In the genomic region with DNA sequence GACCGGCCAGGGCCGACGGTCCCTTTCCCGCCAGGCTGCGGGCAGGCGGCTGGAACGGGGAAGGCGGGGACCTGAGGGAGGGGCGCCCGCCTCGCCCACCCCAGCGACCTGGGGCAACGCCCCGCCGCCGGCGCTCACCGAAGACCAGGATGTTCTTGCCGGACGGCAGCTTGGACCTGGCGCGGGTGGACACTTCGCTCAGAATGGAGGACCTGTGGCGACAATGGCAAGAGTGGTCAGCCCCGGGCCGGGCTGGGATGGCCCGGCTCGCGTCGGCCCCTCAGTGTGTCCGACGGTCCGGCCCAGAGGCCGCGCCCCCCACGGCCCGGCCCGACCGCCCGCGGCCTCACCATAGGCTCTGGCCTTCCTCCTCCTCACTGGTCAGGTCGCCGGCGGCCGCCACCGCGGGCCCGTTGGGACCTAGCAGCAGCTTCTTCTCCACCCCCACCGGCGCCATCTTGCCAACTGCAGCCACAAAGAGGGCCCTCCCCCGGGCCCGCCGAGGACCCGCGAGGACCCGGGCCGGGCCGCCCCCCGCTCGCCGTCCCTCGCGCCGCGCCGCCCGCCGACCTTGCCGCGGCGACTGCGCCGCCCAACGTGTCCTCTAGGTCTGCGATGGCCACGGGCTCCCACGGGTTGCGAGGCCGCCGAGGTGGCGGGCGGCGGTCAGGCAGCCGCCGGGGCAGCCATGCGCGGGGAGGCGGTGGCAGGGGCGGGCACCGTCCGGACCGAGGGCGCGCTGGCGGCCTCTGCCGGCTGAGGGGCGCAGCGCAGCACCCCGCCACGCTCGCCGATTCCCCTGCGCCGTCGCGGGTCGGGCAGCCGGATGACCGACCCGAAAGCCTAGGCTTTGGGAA, we compare ENCODE assay signal across 7 cellular contexts. TPM values are rescaled to one million over a fixed set of nuclear protein-coding genes. Genes with fewer than 3 reads are reported as not detected.
DNase-seq lines count a peak whose midpoint lies in the region; ATAC-seq and TF ChIP-seq lines count a peak whose summit lies in the region.

A gene (minus strand): TSS at position 475 of the 857 bp plus-strand sequence. CDS start 18 bp downstream, at position 457.

- H3K9me3 ChIP-seq in body of pancreas (no peaks in the 10 kb centered on the region), iPS DF 6.9 (ENCODE audit: control insufficient read depth, insufficient read depth, low read length) (no peaks in the 10 kb centered on the region), gastrocnemius medialis (no peaks in the 10 kb centered on the region)

- intact Hi-C loops in body of pancreas (cut with DNase I): no loop called here
- intact Hi-C loops in gastrocnemius medialis (cut with DNase I; ENCODE audit: low total_unique reads): loop anchor here (1.0 to 2.0 kb wide), 5 partner anchors 10 to 143 kb away; a partner anchor contains a TSS

- no peaks in the 10 kb centered on the region for H3K27me3 ChIP-seq in body of pancreas
- no peaks in the 10 kb centered on the region for H3K27me3 ChIP-seq in iPS DF 6.9 (ENCODE audit: control insufficient read depth, insufficient read depth, low read length)
- H3K27me3 ChIP-seq in gastrocnemius medialis: no peaks in the 10 kb centered on the region

- H3K4me1 ChIP-seq in body of pancreas: peaks cover 32% of the 10 kb centered on the region
- 0 out of 2 replicates have a peak, but pooled peaks cover 2% of the 10 kb centered on the region for H3K4me1 ChIP-seq in iPS DF 6.9 (ENCODE audit: control insufficient read depth, insufficient read depth, low read length)
- peaks cover 15 to 25% of the 10 kb centered on the region in 2 donors for H3K4me1 ChIP-seq in gastrocnemius medialis

- H3K27ac ChIP-seq in body of pancreas (peak within 1 kb of the TSS; percentile 79 to 94 (median 90)), iPS DF 6.9 (ENCODE audit: low read length) (no peak within 1 kb of the TSS), gastrocnemius medialis (peak within 1 kb of the TSS; percentile 78 to 96 (median 92))

- H3K4me3 ChIP-seq in body of pancreas: peak within 1 kb of the TSS; percentile 91 to 97
- H3K4me3 ChIP-seq in iPS DF 6.9 (ENCODE audit: low read length): peak within 1 kb of the TSS; percentile 96
- peak within 1 kb of the TSS; percentile 74 to 98 (median 91) for H3K4me3 ChIP-seq in gastrocnemius medialis

- DNase-seq in NCI-H1417 treated with DMSO at 0.1 percent for 48 hours (lab: John Stamatoyannopoulos, UW) (peak; percentile 12), UCSD-AML1 (lab: John Stamatoyannopoulos, UW; ENCODE audit: unreplicated experiment) (peak; percentile 85), body of pancreas (peak; percentile 77 to 81 (median 80)), iPS DF 6.9 (ENCODE audit: low read depth, low spot score) (no peak), gastrocnemius medialis (peak; percentile 57 to 66)

- TF ChIP-seq CTCF in body of pancreas (IDR thresholded peaks at IDR 0.05) (peak; percentile 55 to 98 (median 95)), gastrocnemius medialis (IDR thresholded peaks at IDR 0.05 in 4 of 5, conservative IDR thresholded peaks at IDR 0.05 in 1 of 5) (peak; percentile 73 to 99 (median 97))

- 0% methylated on average over 7 to 93 of the region's 110 CpGs for WGBS in body of pancreas, 2 donors
- WGBS in iPS DF 6.9 (ENCODE audit: insufficient coverage, insufficient read length): no CpG with 5 or more reads among the region's 110 CpGs

- ATAC-seq in GM18498 (IDR thresholded peaks at IDR 0.05; ENCODE audit: unreplicated experiment) (peak; percentile 87), HG02678 (IDR thresholded peaks at IDR 0.05; ENCODE audit: unreplicated experiment) (peak; percentile 85), body of pancreas (peak; percentile 96), gastrocnemius medialis (peak; percentile 96 to 97)

- H3K36me3 ChIP-seq in body of pancreas (replicated peaks in 1 of 2; ENCODE audit: insufficient read depth in 1 of 2, low read depth in 2 of 2) (peaks cover 0 to 5% of the 10 kb centered on the region in 2 donors), iPS DF 6.9 (ENCODE audit: control insufficient read depth, insufficient read depth, low read length) (peaks cover 10% of the 10 kb centered on the region; the same call in 1 of the 2 replicates), gastrocnemius medialis (peaks cover 0 to 24% of the 10 kb centered on the region in 2 donors)

- in situ Hi-C loops in gastrocnemius medialis (cut with MboI; ENCODE audit: low sequenced_read_pairs in 4 of 4): no loop called here

- peak in 2 of 3 donors; percentile 42 to 45 for TF ChIP-seq POLR2A in body of pancreas (IDR thresholded peaks at IDR 0.05)
- peak in 1 of 2 donors; percentile 37 for TF ChIP-seq POLR2A in gastrocnemius medialis (IDR thresholded peaks at IDR 0.05)

RNA-seq across cellular contexts. Expression of the gene that starts here (rescaled TPM):
- total RNA-seq in body of pancreas: 100 to 1,000 TPM in 1 of 2 donors, 10 to 100 TPM in 1; 87.3 to 109 TPM
- 10 to 100 TPM; 57.4 to 80.3 (median 62.6) TPM for total RNA-seq in gastrocnemius medialis
